ENCODE assay signal across 27 cellular contexts in the genomic region with DNA sequence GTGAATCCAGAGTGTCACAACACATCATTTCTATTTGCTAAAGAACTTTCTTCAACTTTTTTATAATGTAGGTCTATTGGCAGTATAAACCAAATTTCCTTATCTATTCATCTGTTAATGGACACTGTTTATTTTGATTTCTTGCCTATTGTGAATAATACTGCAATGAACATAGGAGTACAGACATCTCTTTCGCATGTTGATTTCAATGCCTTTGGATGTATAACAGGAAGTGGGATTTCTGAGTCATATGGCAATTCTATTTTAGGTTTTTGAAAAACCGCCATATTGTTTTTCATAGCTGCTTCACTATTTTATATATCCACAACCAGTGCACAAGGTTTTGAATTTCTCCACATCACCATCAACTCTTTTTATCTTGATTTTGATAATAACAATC.
DNase-seq lines count a peak whose midpoint lies in the region; ATAC-seq and TF ChIP-seq lines count a peak whose summit lies in the region.
"Had no signal": no experiment of that assay in that cellular context is flagged by ENCODE, and none has a peak within 500 bp of the region (broad histone marks: within the 10 kb centered on the region; RNA-seq: fewer than 3 reads in every experiment).

No MANE protein-coding gene starts in this region.

- TF ChIP-seq CTCF in LNCaP clone FGC (IDR thresholded peaks at IDR 0.05; ENCODE audit: control insufficient read depth, extremely low read depth, insufficient read depth) (no peak), SU-DHL-6 (IDR thresholded peaks at IDR 0.05; ENCODE audit: insufficient read depth, low read length, poor library complexity, severe bottlenecking) (no peak), fibroblast of pulmonary artery (IDR thresholded peaks at IDR 0.05; ENCODE audit: low read length, missing control alignments) (no peak)

- H3F3A ChIP-seq in SU-DHL-6 (ENCODE audit: insufficient read depth): no peaks in the 10 kb centered on the region

- DNase-seq in LNCaP clone FGC (ENCODE audit: low read depth) (peak; percentile 17), fibroblast of pulmonary artery (ENCODE audit: low read depth) (peak; percentile 34), ACHN (no peak), SKM-1 (lab: John Stamatoyannopoulos, UW; ENCODE audit: unreplicated experiment) (no peak)
- DNase-seq: activated naive CD4-positive, alpha-beta T cell; amygdala; BE2C; DMS79; H9; heart right ventricle; Kasumi-1; naive B cell; NCI-H2081; SJCRH30; spleen; stimulated activated CD4-positive, alpha-beta T cell treated with anti-CD3 and anti-CD28 coated beads, Interleukin-2, amount 100 ng/mL, for 48 hours; substantia nigra; T-helper 2 cell had no signal

- peaks cover 26% of the 10 kb centered on the region for H3K4me1 ChIP-seq in ACC112 (ENCODE audit: control insufficient read depth, insufficient read depth, low read length, unreplicated experiment)
- H3K4me1 ChIP-seq: BE2C, right atrium auricular region, SJCRH30, spleen had no signal

- H3K27me3 ChIP-seq in ACC112 (ENCODE audit: insufficient read depth, low read length) (no peaks in the 10 kb centered on the region), SU-DHL-6 (ENCODE audit: low read length) (no peaks in the 10 kb centered on the region)
- H3K27me3 ChIP-seq: BE2C, heart right ventricle, right atrium auricular region, SJCRH30, spleen had no signal

- H2AFZ ChIP-seq in ACC112 (ENCODE audit: low read length, unreplicated experiment) (no peak overlapping the region), SU-DHL-6 (ENCODE audit: low read depth, low read length, severe bottlenecking) (peak overlapping the region; percentile 64)

- H3K79me2 ChIP-seq in ACC112 (ENCODE audit: control insufficient read depth, insufficient read depth, low read length, unreplicated experiment) (no peaks in the 10 kb centered on the region), SU-DHL-6 (ENCODE audit: insufficient read depth, low read length) (no peaks in the 10 kb centered on the region)

- no peaks in the 10 kb centered on the region for H3K36me3 ChIP-seq in ACC112 (ENCODE audit: insufficient read depth, low read length)
- no peaks in the 10 kb centered on the region; the same call in 1 of the 2 replicates for H3K36me3 ChIP-seq in SU-DHL-6 (ENCODE audit: low read length)
- H3K36me3 ChIP-seq: BE2C, heart right ventricle, right atrium auricular region, SJCRH30, spleen had no signal

- no peak overlapping the region for H3K9ac ChIP-seq in SU-DHL-6 (ENCODE audit: low read length)

- H3K9me2 ChIP-seq in SU-DHL-6 (replicated peaks; ENCODE audit: insufficient read depth, low read length): no peaks in the 10 kb centered on the region

- H3K4me3 ChIP-seq in ACC112 (ENCODE audit: low read depth, low read length) (no peak overlapping the region), LNCaP clone FGC (ENCODE audit: low read depth, low read length) (no peak overlapping the region), SU-DHL-6 (ENCODE audit: insufficient read depth, low read length, poor library complexity, severe bottlenecking) (no peak overlapping the region), fibroblast of pulmonary artery (replicated peaks; ENCODE audit: low read depth, low read length) (no peak overlapping the region)
- H3K4me3 ChIP-seq: A549, heart right ventricle, right atrium auricular region, SJCRH30, spleen had no signal

- no peaks in the 10 kb centered on the region for H3K9me3 ChIP-seq in SU-DHL-6 (ENCODE audit: insufficient read depth, low read length)
- H3K9me3 ChIP-seq: A549, BE2C, right atrium auricular region, SJCRH30, spleen had no signal

- H3K4me2 ChIP-seq in SU-DHL-6 (ENCODE audit: low read depth, low read length, poor library complexity, severe bottlenecking): no peak overlapping the region
- H3K4me2 ChIP-seq: A549 had no signal

- H4K20me1 ChIP-seq in SU-DHL-6 (ENCODE audit: low read depth, low read length): no peaks in the 10 kb centered on the region

- in situ Hi-C loops in ACHN (cut with HindIII; ENCODE audit: low pct_ligation_motif_present, low pct_unique_long_range_greater_than_20kb, low sequenced_read_pairs): no loop called here

- 0 out of 2 replicates have a peak overlapping the region, but pooled peaks have one; percentile 7 for H3K27ac ChIP-seq in ACC112 (ENCODE audit: low read depth, low read length)
- H3K27ac ChIP-seq in SU-DHL-6 (ENCODE audit: low read depth, low read length): no peak overlapping the region
- H3K27ac ChIP-seq: A549, heart right ventricle, right atrium auricular region, SJCRH30, spleen had no signal

- ATAC-seq in HG02588 (IDR thresholded peaks at IDR 0.05; ENCODE audit: unreplicated experiment): no peak
- no peak for ATAC-seq in HG03521 (IDR thresholded peaks at IDR 0.05; ENCODE audit: unreplicated experiment)
- ATAC-seq: A549; heart right ventricle; left lobe of liver; Panc1; stimulated activated effector memory CD8-positive, alpha-beta T cell treated with anti-CD3 and anti-CD28 coated beads, Interleukin-12 subunit alpha, Interleukin-12 subunit beta, amount 100 ng/mL, for 72 hours had no signal

Comparison
In these comparisons a context has a peak if more than half of its experiments do, and no peak if none do; other contexts are left out.
1. DNase-seq: peak in LNCaP clone FGC (single experiment) and fibroblast of pulmonary artery (single experiment); none in ACHN (single experiment) and SKM-1 (single experiment).